In the genomic region with DNA sequence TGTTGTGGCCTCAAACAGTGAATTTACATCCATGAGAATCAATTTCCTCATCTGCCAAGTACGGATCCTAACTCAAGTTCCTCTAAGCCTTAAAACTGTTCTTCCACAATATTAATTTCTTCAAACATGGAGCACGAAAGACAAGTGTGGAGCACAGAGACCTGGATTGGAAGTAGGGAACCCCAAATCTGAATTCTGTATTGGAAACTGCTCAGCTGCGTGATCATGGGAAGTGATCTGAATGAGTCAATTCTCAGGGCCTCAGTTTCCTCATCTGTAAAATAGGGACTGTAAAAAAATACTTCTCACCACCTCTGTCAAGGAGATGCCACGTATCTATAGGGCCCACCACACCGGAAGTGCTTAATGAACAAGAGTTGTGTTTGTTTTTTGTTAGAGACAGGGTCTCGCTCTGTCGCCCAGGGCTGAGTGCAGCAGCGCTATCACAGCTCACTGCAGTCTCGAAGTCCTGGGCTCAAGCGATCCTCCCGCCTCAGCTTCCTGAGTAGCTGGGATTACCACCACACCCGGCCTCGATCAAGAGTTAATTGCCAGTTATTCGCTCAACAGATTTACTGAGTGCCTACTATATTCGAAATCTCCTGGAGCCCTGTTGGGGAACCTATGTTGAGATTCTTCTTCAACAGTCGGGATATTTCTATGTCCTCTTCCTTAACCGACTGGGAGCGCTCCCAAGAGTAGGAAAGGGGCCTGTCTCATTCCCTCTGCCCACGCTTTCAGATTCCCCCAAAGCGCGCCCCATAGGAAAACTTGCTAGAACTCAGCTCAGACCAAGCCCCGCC, we compare ENCODE assay signal across 1 cellular context.
TF ChIP-seq lines count a peak whose summit lies in the region.

No MANE protein-coding gene starts in this region.

TF ChIP-seq in GM12878, 131 proteins besides CTCF, POLR2A, EP300 and RAD21:
- TF ChIP-seq BCL11A (IDR thresholded peaks at IDR 0.05; ENCODE audit: low read depth, low read length) (no peak), STAT3 (IDR thresholded peaks at IDR 0.05; ENCODE audit: low read depth, low read length) (no peak), SPI1 (IDR thresholded peaks at IDR 0.05; ENCODE audit: borderline replicate concordance, insufficient read depth, low read depth, low read length) (no peak), YBX1 (IDR thresholded peaks at IDR 0.05) (no peak), POU2F2 (IDR thresholded peaks at IDR 0.05; ENCODE audit: borderline replicate concordance, low read depth, low read length) (no peak), ZZZ3 (IDR thresholded peaks at IDR 0.05; ENCODE audit: control insufficient read depth, insufficient read length, low read depth) (no peak), NFYA (IDR thresholded peaks at IDR 0.05; ENCODE audit: borderline replicate concordance, low read depth, low read length) (no peak), ZNF622 (IDR thresholded peaks at IDR 0.05) (no peak), KDM1A (IDR thresholded peaks at IDR 0.05; ENCODE audit: borderline replicate concordance) (no peak), MEF2A (IDR thresholded peaks at IDR 0.05; ENCODE audit: insufficient read depth, low read depth, low read length) (no peak), CREB1 (IDR thresholded peaks at IDR 0.05; ENCODE audit: low read depth) (no peak), TARDBP (IDR thresholded peaks at IDR 0.05; ENCODE audit: borderline replicate concordance) (no peak), IKZF1 (conservative IDR thresholded peaks at IDR 0.05) (no peak), EGR1 (IDR thresholded peaks at IDR 0.05; ENCODE audit: borderline replicate concordance in 1 of 2, low read depth in 2 of 2, low read length in 2 of 2) (peak in 1 of 2 experiments; percentile 79; a peak in 2 of 3 replicates), IKZF2 (IDR thresholded peaks at IDR 0.05) (peak in 1 of 2 experiments; percentile 44; a peak in 3 of 4 replicates), JUND (IDR thresholded peaks at IDR 0.05; ENCODE audit: low read depth, low read length) (no peak), KLF5 (IDR thresholded peaks at IDR 0.05; ENCODE audit: partially characterized antibody) (no peak), POLR2AphosphoS5 (IDR thresholded peaks at IDR 0.05; ENCODE audit: low read length) (no peak; the same call in 1 of the 2 replicates), DPF2 (IDR thresholded peaks at IDR 0.05) (0 out of 2 replicates have a peak, but pooled peaks have one; percentile 18)
- TF ChIP-seq, protein P1, sequence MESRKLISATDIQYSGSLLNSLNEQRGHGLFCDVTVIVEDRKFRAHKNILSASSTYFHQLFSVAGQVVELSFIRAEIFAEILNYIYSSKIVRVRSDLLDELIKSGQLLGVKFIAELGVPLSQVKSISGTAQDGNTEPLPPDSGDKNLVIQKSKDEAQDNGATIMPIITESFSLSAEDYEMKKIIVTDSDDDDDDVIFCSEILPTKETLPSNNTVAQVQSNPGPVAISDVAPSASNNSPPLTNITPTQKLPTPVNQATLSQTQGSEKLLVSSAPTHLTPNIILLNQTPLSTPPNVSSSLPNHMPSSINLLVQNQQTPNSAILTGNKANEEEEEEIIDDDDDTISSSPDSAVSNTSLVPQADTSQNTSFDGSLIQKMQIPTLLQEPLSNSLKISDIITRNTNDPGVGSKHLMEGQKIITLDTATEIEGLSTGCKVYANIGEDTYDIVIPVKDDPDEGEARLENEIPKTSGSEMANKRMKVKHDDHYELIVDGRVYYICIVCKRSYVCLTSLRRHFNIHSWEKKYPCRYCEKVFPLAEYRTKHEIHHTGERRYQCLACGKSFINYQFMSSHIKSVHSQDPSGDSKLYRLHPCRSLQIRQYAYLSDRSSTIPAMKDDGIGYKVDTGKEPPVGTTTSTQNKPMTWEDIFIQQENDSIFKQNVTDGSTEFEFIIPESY (IDR thresholded peaks at IDR 0.05): no peak
- TF ChIP-seq, protein P2, sequence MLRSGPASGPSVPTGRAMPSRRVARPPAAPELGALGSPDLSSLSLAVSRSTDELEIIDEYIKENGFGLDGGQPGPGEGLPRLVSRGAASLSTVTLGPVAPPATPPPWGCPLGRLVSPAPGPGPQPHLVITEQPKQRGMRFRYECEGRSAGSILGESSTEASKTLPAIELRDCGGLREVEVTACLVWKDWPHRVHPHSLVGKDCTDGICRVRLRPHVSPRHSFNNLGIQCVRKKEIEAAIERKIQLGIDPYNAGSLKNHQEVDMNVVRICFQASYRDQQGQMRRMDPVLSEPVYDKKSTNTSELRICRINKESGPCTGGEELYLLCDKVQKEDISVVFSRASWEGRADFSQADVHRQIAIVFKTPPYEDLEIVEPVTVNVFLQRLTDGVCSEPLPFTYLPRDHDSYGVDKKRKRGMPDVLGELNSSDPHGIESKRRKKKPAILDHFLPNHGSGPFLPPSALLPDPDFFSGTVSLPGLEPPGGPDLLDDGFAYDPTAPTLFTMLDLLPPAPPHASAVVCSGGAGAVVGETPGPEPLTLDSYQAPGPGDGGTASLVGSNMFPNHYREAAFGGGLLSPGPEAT (IDR thresholded peaks at IDR 0.05; ENCODE audit: low read depth): peak; percentile 45; the same call in 1 of the 2 replicates
- TF ChIP-seq, protein P3, sequence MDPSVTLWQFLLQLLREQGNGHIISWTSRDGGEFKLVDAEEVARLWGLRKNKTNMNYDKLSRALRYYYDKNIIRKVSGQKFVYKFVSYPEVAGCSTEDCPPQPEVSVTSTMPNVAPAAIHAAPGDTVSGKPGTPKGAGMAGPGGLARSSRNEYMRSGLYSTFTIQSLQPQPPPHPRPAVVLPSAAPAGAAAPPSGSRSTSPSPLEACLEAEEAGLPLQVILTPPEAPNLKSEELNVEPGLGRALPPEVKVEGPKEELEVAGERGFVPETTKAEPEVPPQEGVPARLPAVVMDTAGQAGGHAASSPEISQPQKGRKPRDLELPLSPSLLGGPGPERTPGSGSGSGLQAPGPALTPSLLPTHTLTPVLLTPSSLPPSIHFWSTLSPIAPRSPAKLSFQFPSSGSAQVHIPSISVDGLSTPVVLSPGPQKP (IDR thresholded peaks at IDR 0.05; ENCODE audit: low read depth, low read length): 0 out of 2 replicates have a peak, but pooled peaks have one; percentile 24
TF ChIP-seq in GM12878: peak in this region for 5.
